17 cellular contexts compared by ENCODE assay signal in genomic region chr21:42340187-42340586, GRCh38. TPM values are rescaled to one million over a fixed set of nuclear protein-coding genes. Genes with fewer than 3 reads are reported as not detected.
"Had no signal": no experiment of that assay in that cellular context is flagged by ENCODE, and none has a peak within 500 bp of the region (broad histone marks: within the 10 kb centered on the region; RNA-seq: fewer than 3 reads in every experiment).

No MANE protein-coding gene starts in this region.

- H3K36me3 ChIP-seq: pancreas, upper lobe of left lung had no signal

- ATAC-seq: activated CD4-positive, alpha-beta T cell treated with anti-CD3 and anti-CD28 coated beads for 36 hours; effector memory CD8-positive, alpha-beta T cell; left cardiac atrium; naive thymus-derived CD4-positive, alpha-beta T cell; pancreas; sciatic nerve; stimulated activated naive CD8-positive, alpha-beta T cell treated with anti-CD3 and anti-CD28 coated beads, Interleukin-15, Interleukin-2, amounts not matched to agents 100 U/mL and 50 U/mL, for 24 hours; WTC11 had no signal

- H3K4me1 ChIP-seq: pancreas had no signal

- H3K27me3 ChIP-seq: pancreas, upper lobe of left lung had no signal

- H3K27ac ChIP-seq: epithelial cell of prostate, pancreas, upper lobe of left lung had no signal

- H3K9me3 ChIP-seq: pancreas, upper lobe of left lung had no signal

- DNase-seq: activated CD4-positive, alpha-beta T cell treated with anti-CD3 and anti-CD28 coated beads for 36 hours; activated CD4-positive, alpha-beta T cell treated with anti-CD3 and anti-CD28 coated beads, Interleukin-2, amount 50 U/mL, for 48 hours; effector memory CD8-positive, alpha-beta T cell; foreskin fibroblast; left cardiac atrium; mesendoderm; pancreas; stimulated activated naive CD8-positive, alpha-beta T cell treated with anti-CD3 and anti-CD28 coated beads, Interleukin-15, Interleukin-2, amounts not matched to agents 100 U/mL and 50 U/mL, for 24 hours; upper lobe of left lung had no signal

- H3K4me3 ChIP-seq: pancreas, upper lobe of left lung had no signal

RNA-seq across cellular contexts. Expression of gene TFF2, which starts 10.6 kb away (rescaled TPM):
- total RNA-seq: activated CD4-positive, alpha-beta T cell treated with anti-CD3 and anti-CD28 coated beads for 36 hours; chondrocyte; dermis microvascular lymphatic vessel endothelial cell; glomerular endothelial cell; left cardiac atrium; lower leg skin; naive thymus-derived CD4-positive, alpha-beta T cell; sciatic nerve; upper lobe of left lung had no signal
- polyA plus RNA-seq: naive thymus-derived CD4-positive, alpha-beta T cell had no signal

RNA-seq across cellular contexts. Expression of gene TFF3, which starts 25.0 kb away (rescaled TPM):
- total RNA-seq: activated CD4-positive, alpha-beta T cell treated with anti-CD3 and anti-CD28 coated beads for 36 hours; naive thymus-derived CD4-positive, alpha-beta T cell had no signal
- polyA plus RNA-seq: naive thymus-derived CD4-positive, alpha-beta T cell had no signal

RNA-seq across cellular contexts. Expression of gene TFF1, which starts 26.1 kb away (rescaled TPM):
- total RNA-seq: activated CD4-positive, alpha-beta T cell treated with anti-CD3 and anti-CD28 coated beads for 36 hours; chondrocyte; dermis microvascular lymphatic vessel endothelial cell; glomerular endothelial cell; left cardiac atrium; lower leg skin; naive thymus-derived CD4-positive, alpha-beta T cell; sciatic nerve had no signal
- polyA plus RNA-seq: naive thymus-derived CD4-positive, alpha-beta T cell had no signal

RNA-seq across cellular contexts. Expression of gene TMPRSS3, which starts 55.7 kb away (rescaled TPM):
- total RNA-seq: chondrocyte, glomerular endothelial cell, sciatic nerve had no signal
